8 cellular contexts compared by ENCODE assay signal in genomic region chr10:86958831-86959736, GRCh38. TPM values are rescaled to one million over a fixed set of nuclear protein-coding genes. Genes with fewer than 3 reads are reported as not detected.
DNase-seq lines count a peak whose midpoint lies in the region; ATAC-seq and TF ChIP-seq lines count a peak whose summit lies in the region.

No MANE protein-coding gene starts in this region.

- TF ChIP-seq CTCF in endodermal cell (conservative IDR thresholded peaks at IDR 0.05) (no peak), mesothelial cell of epicardium (IDR thresholded peaks at IDR 0.05; ENCODE audit: unreplicated experiment) (no peak)

- H3K36me3 ChIP-seq in ACC112 (ENCODE audit: insufficient read depth, low read length) (no peaks in the 10 kb centered on the region), endodermal cell (ENCODE audit: control insufficient read depth, insufficient read depth, low read length) (no peaks in the 10 kb centered on the region)

- DNase-seq in NCI-H69 (lab: John Stamatoyannopoulos, UW) = peak; percentile 21
- peak; percentile 79 for DNase-seq in endodermal cell
- DNase-seq in mesothelial cell of epicardium (ENCODE audit: low spot score in 2 of 2, unreplicated experiment in 2 of 2) = no peak
- DNase-seq in dedifferentiated amniotic fluid mesenchymal stem cell (ENCODE audit: extremely low spot score) = no peak

- H3K4me3 Mint-ChIP-seq in endodermal cell (no peak overlapping the region), mesothelial cell of epicardium (peak overlapping the region; percentile 66)

- H2AFZ ChIP-seq in ACC112 (ENCODE audit: low read length, unreplicated experiment) = no peak overlapping the region

- H3K27me3 ChIP-seq in ACC112 (ENCODE audit: insufficient read depth, low read length) (no peaks in the 10 kb centered on the region), endodermal cell (ENCODE audit: control insufficient read depth, insufficient read depth, low read length, poor library complexity, severe bottlenecking) (no peaks in the 10 kb centered on the region)

- H3K36me3 Mint-ChIP-seq in endodermal cell (ENCODE audit: low read depth) = no peaks in the 10 kb centered on the region
- H3K36me3 Mint-ChIP-seq in mesothelial cell of epicardium = no peaks in the 10 kb centered on the region

- H3K4me1 Mint-ChIP-seq in endodermal cell (peaks cover 16% of the 10 kb centered on the region), mesothelial cell of epicardium (peaks cover 49% of the 10 kb centered on the region)

- H3K27me3 Mint-ChIP-seq in endodermal cell (ENCODE audit: insufficient read depth) (no peaks in the 10 kb centered on the region), mesothelial cell of epicardium (ENCODE audit: low read depth) (no peaks in the 10 kb centered on the region)

- H3K4me1 ChIP-seq in ACC112 (ENCODE audit: control insufficient read depth, insufficient read depth, low read length, unreplicated experiment) = peaks cover 30% of the 10 kb centered on the region
- H3K4me1 ChIP-seq in endodermal cell (ENCODE audit: control insufficient read depth, insufficient read depth, low read length) = peaks cover 15% of the 10 kb centered on the region

- WGBS in endodermal cell (ENCODE audit: insufficient coverage in 1 of 2, insufficient read length in 1 of 2), 2 experiments = 73 to 80% methylated on average over 5 to 17 of the region's 17 CpGs

- H3K79me2 ChIP-seq in ACC112 (ENCODE audit: control insufficient read depth, insufficient read depth, low read length, unreplicated experiment) = no peaks in the 10 kb centered on the region

- ATAC-seq in HG02610 (IDR thresholded peaks at IDR 0.05; ENCODE audit: unreplicated experiment) (no peak), GM19467 (IDR thresholded peaks at IDR 0.05; ENCODE audit: unreplicated experiment) (no peak), HG02759 (IDR thresholded peaks at IDR 0.05; ENCODE audit: unreplicated experiment) (no peak)

- H3K27ac ChIP-seq in ACC112 (ENCODE audit: low read depth, low read length) = peak overlapping the region; percentile 48
- no peak overlapping the region for H3K27ac ChIP-seq in endodermal cell (ENCODE audit: low read depth, low read length)

- H3K4me3 ChIP-seq in ACC112 (ENCODE audit: low read depth, low read length) (peak overlapping the region; percentile 23; the same call in 1 of the 2 replicates), endodermal cell (ENCODE audit: low read length) (no peak overlapping the region)

- H3K27ac Mint-ChIP-seq in endodermal cell (no peak overlapping the region), mesothelial cell of epicardium (peak overlapping the region; percentile 87)

- H3K9me3 Mint-ChIP-seq in endodermal cell (peaks cover 2% of the 10 kb centered on the region), mesothelial cell of epicardium (no peaks in the 10 kb centered on the region)

- H3K9ac ChIP-seq in endodermal cell (ENCODE audit: extremely low read depth, low read length, poor library complexity, severe bottlenecking) = no peak overlapping the region

- H3K9me3 ChIP-seq in endodermal cell (ENCODE audit: control insufficient read depth, low read length) = no peaks in the 10 kb centered on the region

RNA-seq across cellular contexts. Expression of gene SNCG, which starts 0.7 kb away (rescaled TPM):
- total RNA-seq in endodermal cell = 1 to 10 TPM in 1 of 2 donors, under 1 TPM in 1; 0.60 to 2.7 TPM
- polyA plus RNA-seq in endodermal cell (2013, experiment 1 of 2) = 14.7 TPM
- polyA plus RNA-seq in endodermal cell (2013, experiment 2 of 2) = 11.6 TPM
- total RNA-seq in mesothelial cell of epicardium = 92.0 to 104 TPM (median 98.5 TPM) in 3 replicates

RNA-seq across cellular contexts. Expression of gene MMRN2, which starts 1.7 kb away (rescaled TPM):
- 1 to 10 TPM in 1 of 2 donors, under 1 TPM in 1; 1.00 to 1.3 TPM for total RNA-seq in endodermal cell
- 0.75 TPM for polyA plus RNA-seq in endodermal cell (2013, experiment 1 of 2)
- polyA plus RNA-seq in endodermal cell (2013, experiment 2 of 2) = 0.58 TPM
- total RNA-seq in mesothelial cell of epicardium = 6.5 to 9.8 TPM (median 7.2 TPM) in 3 replicates

RNA-seq across cellular contexts. Expression of gene ADIRF, which starts 9.2 kb away (rescaled TPM):
- under 1 TPM in 1 of 2 donors, not detected in 1; 0.53 TPM for total RNA-seq in endodermal cell
- 0.50 TPM for polyA plus RNA-seq in endodermal cell (2013, experiment 1 of 2)
- polyA plus RNA-seq in endodermal cell (2013, experiment 2 of 2) = 0.66 TPM
- 0.29 TPM in 1 of 3 replicates, not detected in the others for total RNA-seq in mesothelial cell of epicardium

Comparison
In these comparisons a context has a peak if more than half of its experiments do, and no peak if none do; other contexts are left out.
1. DNase-seq: peak in NCI-H69 (single experiment) and endodermal cell (single experiment); none in mesothelial cell of epicardium (0 of 2) and dedifferentiated amniotic fluid mesenchymal stem cell (single experiment).
2. RNA of gene SNCG, which starts 0.7 kb away (total RNA-seq): 92.0 to 104 TPM in mesothelial cell of epicardium; 0.60 to 2.7 TPM in endodermal cell; every median in the first group is over 10 times any median in the second.